In genomic region chr20:25798174-25798993, GRCh38 we compare ENCODE assay signal across 7 cellular contexts.
A peak's percentile ranks its signal among the peaks of the same experiment; 100 is the strongest.
DNase-seq lines count a peak whose midpoint lies in the region; ATAC-seq and TF ChIP-seq lines count a peak whose summit lies in the region.
"Not testable (repeated sequence)": the region's sequence is repeated elsewhere in the genome, so short reads cannot be mapped to it uniquely, and the experiment has no call there.

No MANE protein-coding gene starts in this region.

- H2AFZ ChIP-seq in HCT116 (ENCODE audit: low read depth, low read length, poor library complexity, severe bottlenecking): not testable (repeated sequence)

- DNase-seq in HCT116 (ENCODE audit: low read depth, low spot score); activated naive CD8-positive, alpha-beta T cell treated with anti-CD3 and anti-CD28 coated beads, Interleukin-2, amount 10 ng/mL, durations not matched to agents 7 days and 5 days; left ventricle myocardium superior; mucosa of descending colon: not testable (repeated sequence)

- H4K20me1 ChIP-seq in HCT116 (ENCODE audit: insufficient read depth): not testable (repeated sequence)

- H3K4me3 Mint-ChIP-seq in activated naive CD8-positive, alpha-beta T cell treated with anti-CD3 and anti-CD28 coated beads, Interleukin-2, amount 10 ng/mL, durations not matched to agents 7 days and 5 days; stimulated activated memory B cell treated with anti-CD40 and anti-IgM and Interleukin-4, amounts not matched to agents 10 μg/mL and 1 μg/mL and 100 μg/mL, for 72 hours: not testable (repeated sequence)

- POLR2A ChIA-PET in HCT116 (lab: Charles Lee); activated naive CD8-positive, alpha-beta T cell treated with anti-CD3 and anti-CD28 coated beads, Interleukin-2, amount 10 ng/mL, durations not matched to agents 7 days and 5 days (lab: Charles Lee): not testable (repeated sequence)

- H3K79me2 ChIP-seq in HCT116 (ENCODE audit: insufficient read depth, low read length): not testable (repeated sequence)

- not testable (repeated sequence) for H3K27ac ChIP-seq in HCT116 (ENCODE audit: low read depth, low read length); gastroesophageal sphincter

- not testable (repeated sequence) for H3K27me3 ChIP-seq in HCT116 (ENCODE audit: insufficient read depth, low read length); gastroesophageal sphincter

- ATAC-seq in HCT116 (peak; percentile 75), SK-N-SH treated with all-trans-retinoic acid at 6 μM for 48 hours (peak; percentile 76), gastroesophageal sphincter (peak; percentile 74), left ventricle myocardium superior (peak; percentile 63), mucosa of descending colon (peak; percentile 20)
- peak; percentile 58 for ATAC-seq in activated naive CD8-positive, alpha-beta T cell treated with anti-CD3 and anti-CD28 coated beads, Interleukin-2, amount 10 ng/mL, durations not matched to agents 7 days and 5 days (ENCODE audit: low read depth)
- ATAC-seq in stimulated activated memory B cell treated with anti-CD40 and anti-IgM and Interleukin-4, amounts not matched to agents 10 μg/mL and 1 μg/mL and 100 μg/mL, for 72 hours: peak; percentile 39

- H3K9ac ChIP-seq in HCT116 (ENCODE audit: low read length): not testable (repeated sequence)

- H3K4me3 ChIP-seq in HCT116 (replicated peaks in 1 of 2; ENCODE audit: low read depth in 1 of 2, low read length in 2 of 2); gastroesophageal sphincter; mucosa of descending colon: not testable (repeated sequence)

- H3K4me1 ChIP-seq in HCT116 (ENCODE audit: control insufficient read depth in 1 of 2, insufficient read depth in 2 of 2, low read length in 2 of 2); gastroesophageal sphincter; mucosa of descending colon (ENCODE audit: low read depth): not testable (repeated sequence)

- WGBS in gastroesophageal sphincter (ENCODE audit: low coverage in 1 of 2), 2 donors: no CpG with 5 or more reads among the region's 45 CpGs

- not testable (repeated sequence) for H3K27me3 Mint-ChIP-seq in activated naive CD8-positive, alpha-beta T cell treated with anti-CD3 and anti-CD28 coated beads, Interleukin-2, amount 10 ng/mL, durations not matched to agents 7 days and 5 days; stimulated activated memory B cell treated with anti-CD40 and anti-IgM and Interleukin-4, amounts not matched to agents 10 μg/mL and 1 μg/mL and 100 μg/mL, for 72 hours

- intact Hi-C loops in HCT116 (cut with micrococcal nuclease); left ventricle myocardium superior (cut with micrococcal nuclease); mucosa of descending colon (cut with DNase I, micrococcal nuclease): not testable (repeated sequence)

- H3K36me3 ChIP-seq in HCT116 (ENCODE audit: control insufficient read depth in 1 of 2, insufficient read depth in 2 of 2, low read length in 2 of 2); gastroesophageal sphincter; mucosa of descending colon (ENCODE audit: low read depth): not testable (repeated sequence)

- TF ChIP-seq EP300 in gastroesophageal sphincter (IDR thresholded peaks at IDR 0.05): not testable (repeated sequence)

- H3K9me3 Mint-ChIP-seq in activated naive CD8-positive, alpha-beta T cell treated with anti-CD3 and anti-CD28 coated beads, Interleukin-2, amount 10 ng/mL, durations not matched to agents 7 days and 5 days; stimulated activated memory B cell treated with anti-CD40 and anti-IgM and Interleukin-4, amounts not matched to agents 10 μg/mL and 1 μg/mL and 100 μg/mL, for 72 hours: not testable (repeated sequence)

- RAD21 ChIA-PET in HCT116 (lab: Charles Lee; ENCODE audit: low non-redundant PET in 1 of 2, low total read pairs in 2 of 2, uncharacterized antibody in 2 of 2, unreplicated experiment in 2 of 2): not testable (repeated sequence)

- TF ChIP-seq RAD21 in HCT116 (IDR thresholded peaks at IDR 0.05; ENCODE audit: low read depth): not testable (repeated sequence)

- TF ChIP-seq POLR2A in HCT116 (IDR thresholded peaks at IDR 0.05; ENCODE audit: borderline replicate concordance, extremely low read depth, insufficient read depth, insufficient read length); gastroesophageal sphincter (IDR thresholded peaks at IDR 0.05): not testable (repeated sequence)

- not testable (repeated sequence) for H3K4me1 Mint-ChIP-seq in activated naive CD8-positive, alpha-beta T cell treated with anti-CD3 and anti-CD28 coated beads, Interleukin-2, amount 10 ng/mL, durations not matched to agents 7 days and 5 days; stimulated activated memory B cell treated with anti-CD40 and anti-IgM and Interleukin-4, amounts not matched to agents 10 μg/mL and 1 μg/mL and 100 μg/mL, for 72 hours

- H3K36me3 Mint-ChIP-seq in activated naive CD8-positive, alpha-beta T cell treated with anti-CD3 and anti-CD28 coated beads, Interleukin-2, amount 10 ng/mL, durations not matched to agents 7 days and 5 days; stimulated activated memory B cell treated with anti-CD40 and anti-IgM and Interleukin-4, amounts not matched to agents 10 μg/mL and 1 μg/mL and 100 μg/mL, for 72 hours: not testable (repeated sequence)

- H3K27ac Mint-ChIP-seq in activated naive CD8-positive, alpha-beta T cell treated with anti-CD3 and anti-CD28 coated beads, Interleukin-2, amount 10 ng/mL, durations not matched to agents 7 days and 5 days; stimulated activated memory B cell treated with anti-CD40 and anti-IgM and Interleukin-4, amounts not matched to agents 10 μg/mL and 1 μg/mL and 100 μg/mL, for 72 hours: not testable (repeated sequence)

- H3K9me2 ChIP-seq in HCT116 (ENCODE audit: insufficient read depth): not testable (repeated sequence)

- CTCF ChIA-PET in HCT116 (lab: Charles Lee): not testable (repeated sequence)

- not testable (repeated sequence) for TF ChIP-seq CTCF in HCT116 (IDR thresholded peaks at IDR 0.05 in 2 of 3, conservative IDR thresholded peaks at IDR 0.05 in 1 of 3; ENCODE audit: borderline replicate concordance in 1 of 3, insufficient read depth in 1 of 3, low read depth in 2 of 3, low read length in 2 of 3); gastroesophageal sphincter (IDR thresholded peaks at IDR 0.05); mucosa of descending colon (IDR thresholded peaks at IDR 0.05)

- not testable (repeated sequence) for H3K4me2 ChIP-seq in HCT116 (ENCODE audit: low read length)

- not testable (repeated sequence) for BruUV-seq in HCT116 (replicated peaks; lab: Mats Ljungman, UMichigan)

- not testable (repeated sequence) for H3K9me3 ChIP-seq in HCT116 (ENCODE audit: control insufficient read depth in 1 of 2, insufficient read depth in 1 of 2, low read depth in 1 of 2, low read length in 2 of 2); gastroesophageal sphincter; mucosa of descending colon

Comparison
In these comparisons a context has a peak if more than half of its experiments do, and no peak if none do; other contexts are left out.
1. ATAC-seq: peak in every context shown above with its lines; median percentile 76 in SK-N-SH treated with all-trans-retinoic acid at 6 μM for 48 hours; 75 in HCT116; 74 in gastroesophageal sphincter; 63 in left ventricle myocardium superior; 58 in activated naive CD8-positive, alpha-beta T cell treated with anti-CD3 and anti-CD28 coated beads, Interleukin-2, amount 10 ng/mL, durations not matched to agents 7 days and 5 days; 39 in stimulated activated memory B cell treated with anti-CD40 and anti-IgM and Interleukin-4, amounts not matched to agents 10 μg/mL and 1 μg/mL and 100 μg/mL, for 72 hours; 20 in mucosa of descending colon.